Comparison of ENCODE assay signal across 25 cellular contexts in the genomic region with DNA sequence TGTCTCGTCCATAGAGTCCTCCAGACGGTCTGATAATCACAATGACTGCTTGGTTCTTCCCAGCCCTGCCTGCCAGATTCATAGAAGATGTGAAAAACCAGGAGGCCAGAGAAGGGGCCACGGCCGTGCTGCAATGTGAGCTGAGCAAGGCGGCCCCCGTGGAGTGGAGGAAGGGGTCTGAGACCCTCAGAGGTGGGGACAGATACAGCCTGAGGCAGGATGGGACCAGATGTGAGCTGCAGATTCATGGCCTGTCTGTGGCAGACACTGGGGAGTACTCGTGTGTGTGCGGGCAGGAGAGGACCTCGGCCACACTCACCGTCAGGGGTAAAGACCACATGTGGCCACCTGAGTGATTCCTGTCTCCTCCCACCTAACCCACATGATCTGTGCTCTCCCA.
"Had no signal": no experiment of that assay in that cellular context is flagged by ENCODE, and none has a peak within 500 bp of the region (broad histone marks: within the 10 kb centered on the region; RNA-seq: fewer than 3 reads in every experiment).

No MANE protein-coding gene starts in this region.

- H3K9me3 ChIP-seq: ascending aorta, body of pancreas had no signal

- ATAC-seq: activated CD4-positive, CD25-positive, alpha-beta regulatory T cell treated with anti-CD3 and anti-CD28 coated beads, Interleukin-2, amount 50 U/mL, for 24 hours; activated CD8-positive, alpha-beta memory T cell treated with anti-CD3 and anti-CD28 coated beads, Interleukin-2, amount 10 ng/mL, durations not matched to agents 7 days and 5 days; activated naive CD4-positive, alpha-beta T cell treated with anti-CD3 and anti-CD28 coated beads, Interleukin-2, amount 50 U/mL, for 72 hours; activated naive CD8-positive, alpha-beta T cell treated with anti-CD3 and anti-CD28 coated beads, Interleukin-2, amount 50 U/mL, for 24 hours; body of pancreas; Panc1 had no signal

- H3K4me3 ChIP-seq: ascending aorta, body of pancreas had no signal

- H3K27me3 ChIP-seq: ascending aorta, body of pancreas had no signal

- H3K27ac Mint-ChIP-seq: activated CD8-positive, alpha-beta memory T cell treated with anti-CD3 and anti-CD28 coated beads, Interleukin-2, amount 10 ng/mL, durations not matched to agents 7 days and 5 days; activated naive CD8-positive, alpha-beta T cell treated with anti-CD3 and anti-CD28 coated beads, Interleukin-2, amount 50 U/mL, for 24 hours; activated T-cell treated with anti-CD3 and anti-CD28 coated beads, Interleukin-2, amount 50 U/mL, for 24 hours; activated T-helper 1 cell treated with anti-CD3 and anti-CD28 coated beads, Interleukin-12 subunit alpha, Interleukin-12 subunit beta, Interleukin-2, Interleukin-4 antibody, amounts not matched to agents 30 ng/mL and 10 ng/mL and 1 ng/mL, durations not matched to agents 14 hours and 24 hours and 36 hours; T-helper 1 cell treated with Interleukin-12 subunit alpha and Interleukin-12 subunit beta and Interleukin-4 antibody, amounts not matched to agents 30 μg/mL and 1 μg/mL, for 36 hours had no signal

- H3K4me1 ChIP-seq: ascending aorta, body of pancreas had no signal

- H3K27me3 Mint-ChIP-seq: activated CD8-positive, alpha-beta memory T cell treated with anti-CD3 and anti-CD28 coated beads, Interleukin-2, amount 10 ng/mL, durations not matched to agents 7 days and 5 days; activated naive CD8-positive, alpha-beta T cell treated with anti-CD3 and anti-CD28 coated beads, Interleukin-2, amount 50 U/mL, for 24 hours; activated T-cell treated with anti-CD3 and anti-CD28 coated beads, Interleukin-2, amount 50 U/mL, for 24 hours had no signal

- H3K4me2 ChIP-seq: KMS-11 had no signal

- DNase-seq: activated CD4-positive, alpha-beta T cell treated with anti-CD3 and anti-CD28 coated beads for 4 hours; activated CD8-positive, alpha-beta memory T cell treated with anti-CD3 and anti-CD28 coated beads, Interleukin-2, amount 10 ng/mL, durations not matched to agents 7 days and 5 days; activated effector memory CD4-positive, alpha-beta T cell treated with Interleukin-2 at 50 U/mL for 16 hours; activated naive CD4-positive, alpha-beta T cell; activated naive CD8-positive, alpha-beta T cell treated with anti-CD3 and anti-CD28 coated beads, Interleukin-2, amount 50 U/mL, for 24 hours; activated T-cell treated with anti-CD3 and anti-CD28 coated beads, Interleukin-2, amount 50 U/mL, for 24 hours; amniotic stem cell; NCI-H1092; NCI-H1417; NCI-H1930; NCI-H2171; NCI-H2227 treated with DMSO at 0.1 percent for 48 hours; NCI-H526 treated with DMSO at 0.1 percent for 48 hours; NK-92 treated with Interleukin-12 subunit alpha and Interleukin-12 subunit beta, amount 100 ng/mL, for 24 hours; OCI-M1; RPMI8226; SHP77 had no signal

- H3K27ac ChIP-seq: ascending aorta, body of pancreas, KMS-11 had no signal

- H3K4me3 Mint-ChIP-seq: activated CD8-positive, alpha-beta memory T cell treated with anti-CD3 and anti-CD28 coated beads, Interleukin-2, amount 10 ng/mL, durations not matched to agents 7 days and 5 days; activated naive CD8-positive, alpha-beta T cell treated with anti-CD3 and anti-CD28 coated beads, Interleukin-2, amount 50 U/mL, for 24 hours; activated T-cell treated with anti-CD3 and anti-CD28 coated beads, Interleukin-2, amount 50 U/mL, for 24 hours; activated T-helper 1 cell treated with anti-CD3 and anti-CD28 coated beads, Interleukin-12 subunit alpha, Interleukin-12 subunit beta, Interleukin-2, Interleukin-4 antibody, amounts not matched to agents 30 ng/mL and 10 ng/mL and 1 ng/mL, durations not matched to agents 14 hours and 24 hours and 36 hours; T-helper 1 cell treated with Interleukin-12 subunit alpha and Interleukin-12 subunit beta and Interleukin-4 antibody, amounts not matched to agents 30 μg/mL and 1 μg/mL, for 36 hours had no signal

- H3K36me3 Mint-ChIP-seq: activated CD8-positive, alpha-beta memory T cell treated with anti-CD3 and anti-CD28 coated beads, Interleukin-2, amount 10 ng/mL, durations not matched to agents 7 days and 5 days had no signal

- H3K4me1 Mint-ChIP-seq: activated CD8-positive, alpha-beta memory T cell treated with anti-CD3 and anti-CD28 coated beads, Interleukin-2, amount 10 ng/mL, durations not matched to agents 7 days and 5 days; activated naive CD8-positive, alpha-beta T cell treated with anti-CD3 and anti-CD28 coated beads, Interleukin-2, amount 50 U/mL, for 24 hours had no signal
